Comparison of ENCODE assay signal across 22 cellular contexts in genomic region chr22:40232624-40233023, GRCh38.
"Had no signal": no experiment of that assay in that cellular context is flagged by ENCODE, and none has a peak within 500 bp of the region (broad histone marks: within the 10 kb centered on the region; RNA-seq: fewer than 3 reads in every experiment).

No MANE protein-coding gene starts in this region.

- H3K27me3 Mint-ChIP-seq: stimulated activated naive CD8-positive, alpha-beta T cell treated with anti-CD3 and anti-CD28 coated beads, Interleukin-15, amount 100 ng/mL, for 72 hours had no signal

- H3K9me3 Mint-ChIP-seq: natural killer cell; stimulated activated naive CD8-positive, alpha-beta T cell treated with anti-CD3 and anti-CD28 coated beads, Interleukin-15, amount 100 ng/mL, for 72 hours had no signal

- H3K4me3 ChIP-seq: dorsolateral prefrontal cortex, hepatocyte, left lung, lower lobe of right lung, neural progenitor cell, prostate gland, right lobe of liver, smooth muscle cell, suprapubic skin, transverse colon, vagina had no signal

- H3K4me3 Mint-ChIP-seq: natural killer cell; neural progenitor cell; stimulated activated naive CD8-positive, alpha-beta T cell treated with anti-CD3 and anti-CD28 coated beads, Interleukin-15, amount 100 ng/mL, for 72 hours had no signal

- H3K36me3 ChIP-seq: prostate gland, vagina had no signal

- H3K36me3 Mint-ChIP-seq: natural killer cell had no signal

- DNase-seq: dorsolateral prefrontal cortex; effector CD4-positive, alpha-beta T cell; head of caudate nucleus; kidney; left lung; lower lobe of right lung; natural killer cell; nucleus accumbens; right lobe of liver; stimulated activated CD4-positive, alpha-beta T cell treated with anti-CD3 and anti-CD28 coated beads, Interleukin-12 subunit alpha, Interleukin-12 subunit beta, amount 100 ng/mL, for 4 hours; stimulated activated CD4-positive, alpha-beta T cell treated with anti-CD3 and anti-CD28 coated beads, Interleukin-1b, Interleukin-23, amount 100 ng/mL, for 48 hours; stimulated activated CD4-positive, alpha-beta T cell treated with anti-CD3 and anti-CD28 coated beads, Interleukin-4, amount 100 ng/mL, for 1 hour; stimulated activated CD8-positive, alpha-beta memory T cell treated with anti-CD3 and anti-CD28 coated beads, Interleukin-4, amount 100 ng/mL, for 48 hours; stimulated activated naive CD4-positive, alpha-beta T cell; stimulated activated naive CD8-positive, alpha-beta T cell treated with anti-CD3 and anti-CD28 coated beads, Interleukin-15, amount 100 ng/mL, for 72 hours; transverse colon had no signal

- H3K4me2 ChIP-seq: hepatocyte, neural progenitor cell, smooth muscle cell had no signal

- H3K27ac ChIP-seq: dorsolateral prefrontal cortex, hepatocyte, left lung, lower lobe of right lung, prostate gland, right lobe of liver, suprapubic skin, transverse colon, vagina had no signal

- H3K27me3 ChIP-seq: dorsolateral prefrontal cortex, hepatocyte, left lung, neural progenitor cell, right lobe of liver, suprapubic skin, transverse colon, vagina had no signal

- H3K4me1 Mint-ChIP-seq: neural progenitor cell had no signal

- H3K4me1 ChIP-seq: prostate gland, right lobe of liver, transverse colon had no signal

- H3K27ac Mint-ChIP-seq: natural killer cell; stimulated activated naive CD8-positive, alpha-beta T cell treated with anti-CD3 and anti-CD28 coated beads, Interleukin-15, amount 100 ng/mL, for 72 hours had no signal

- ATAC-seq: left lung; lower lobe of right lung; natural killer cell; right lobe of liver; stimulated activated naive CD8-positive, alpha-beta T cell treated with anti-CD3 and anti-CD28 coated beads, Interleukin-15, amount 100 ng/mL, for 72 hours had no signal

- H3K9ac ChIP-seq: neural progenitor cell had no signal

- H2AFZ ChIP-seq: hepatocyte, neural progenitor cell had no signal

- H3K9me3 ChIP-seq: left lung, lower lobe of right lung, prostate gland, right lobe of liver, suprapubic skin, transverse colon, vagina had no signal
